Comparison of ENCODE assay signal across 16 cellular contexts in genomic region chr10:116105259-116105658, GRCh38.
DNase-seq lines count a peak whose midpoint lies in the region; ATAC-seq and TF ChIP-seq lines count a peak whose summit lies in the region.
"Had no signal": no experiment of that assay in that cellular context is flagged by ENCODE, and none has a peak within 500 bp of the region (broad histone marks: within the 10 kb centered on the region; RNA-seq: fewer than 3 reads in every experiment).

No MANE protein-coding gene starts in this region.

- H3K27ac ChIP-seq in left lung (no peak overlapping the region), stomach (no peak overlapping the region), uterus (no peak overlapping the region), substantia nigra (ENCODE audit: low read depth, low read length, poor library complexity, severe bottlenecking) (no peak overlapping the region)
- H3K27ac ChIP-seq: BLaER1 had no signal

- TF ChIP-seq POLR2A in stomach (IDR thresholded peaks at IDR 0.05) (no peak), uterus (IDR thresholded peaks at IDR 0.05) (no peak)

- no peaks in the 10 kb centered on the region for H3K9me3 ChIP-seq in left lung
- H3K9me3 ChIP-seq in stomach, result no peaks in the 10 kb centered on the region
- no peaks in the 10 kb centered on the region for H3K9me3 ChIP-seq in uterus

- peak; percentile 56 for ATAC-seq in left lung
- no peak for ATAC-seq in GM18873 (IDR thresholded peaks at IDR 0.05; ENCODE audit: low FRiP score, unreplicated experiment)
- ATAC-seq: HCT116, HepG2 had no signal

- DNase-seq in glomerular visceral epithelial cell (ENCODE audit: extremely low spot score) (peak; percentile 40), left lung (no peak), stomach (peak; percentile 1), uterus (no peak), substantia nigra (lab: John Stamatoyannopoulos, UW) (no peak)
- DNase-seq: Calu3; CD4-positive, alpha-beta memory T cell; DMS79 treated with DMSO at 0.1 percent for 48 hours; GF-D8; GOT3; H7; HFFc6 had no signal

- TF ChIP-seq CTCF in left lung (IDR thresholded peaks at IDR 0.05) (no peak), stomach (IDR thresholded peaks at IDR 0.05) (no peak), uterus (IDR thresholded peaks at IDR 0.05) (no peak)

- intact Hi-C loops in left lung (cut with DNase I), result no loop called here
- intact Hi-C loops in stomach (cut with DNase I; ENCODE audit: low total_unique reads), result no loop called here
- intact Hi-C loops in uterus (cut with DNase I; ENCODE audit: low total_unique reads), result no loop called here

- H3K36me3 ChIP-seq in left lung (no peaks in the 10 kb centered on the region), stomach (no peaks in the 10 kb centered on the region), uterus (no peaks in the 10 kb centered on the region)
- H3K36me3 ChIP-seq: BLaER1 had no signal

- H3K4me1 ChIP-seq in left lung, result no peaks in the 10 kb centered on the region
- H3K4me1 ChIP-seq in stomach, result peaks cover 0 to 5% (median 0%) of the 10 kb centered on the region in 4 donors
- H3K4me1 ChIP-seq in uterus, result no peaks in the 10 kb centered on the region
- H3K4me1 ChIP-seq: BLaER1 had no signal

- WGBS in stomach, 5 donors, result 30 to 57% (median 52%) methylated on average over 4 of the region's 4 CpGs

- H3K27me3 ChIP-seq in left lung (no peaks in the 10 kb centered on the region), stomach (no peaks in the 10 kb centered on the region), uterus (no peaks in the 10 kb centered on the region)
- H3K27me3 ChIP-seq: BLaER1 had no signal

- H3K4me3 ChIP-seq in left lung, result no peak overlapping the region
- H3K4me3 ChIP-seq in stomach, result no peak overlapping the region
- no peak overlapping the region for H3K4me3 ChIP-seq in uterus
- H3K4me3 ChIP-seq: BLaER1 had no signal

- no peak for TF ChIP-seq EP300 in stomach (IDR thresholded peaks at IDR 0.05)

Comparison
In these comparisons a context has a peak if more than half of its experiments do, and no peak if none do; other contexts are left out.
1. DNase-seq: peak in glomerular visceral epithelial cell (single experiment) and stomach (single experiment); none in left lung (0 of 2), uterus (0 of 2) and substantia nigra (0 of 49).